In the genomic region with DNA sequence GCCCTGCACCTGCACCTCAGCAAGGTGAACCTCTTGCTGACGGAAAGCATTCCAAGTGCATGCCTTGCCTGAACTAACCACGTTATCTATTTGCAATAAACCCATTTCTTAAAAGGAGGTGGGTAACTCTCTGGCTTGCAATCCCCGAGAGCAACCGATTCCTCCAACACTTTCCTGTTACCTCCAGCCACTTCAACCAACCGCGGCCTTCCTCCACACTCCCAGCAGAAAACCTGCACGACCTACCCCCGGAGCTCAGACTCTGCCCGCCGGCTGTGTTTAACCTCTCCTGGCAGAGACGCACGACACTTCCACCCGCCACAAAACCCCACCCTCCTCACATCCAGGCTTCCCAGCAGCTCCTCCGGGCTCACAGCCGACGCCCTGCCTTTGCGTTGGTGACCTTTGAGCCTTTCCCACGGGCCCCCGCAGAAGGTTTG, we compare ENCODE assay signal across 8 cellular contexts. TPM values are rescaled to one million over a fixed set of nuclear protein-coding genes. Genes with fewer than 3 reads are reported as not detected.
DNase-seq lines count a peak whose midpoint lies in the region; ATAC-seq and TF ChIP-seq lines count a peak whose summit lies in the region.

No MANE protein-coding gene starts in this region.

- H3K27me3 ChIP-seq in testis: no peaks in the 10 kb centered on the region

- H3K36me3 ChIP-seq in testis (ENCODE audit: low read depth, missing control alignments): no peaks in the 10 kb centered on the region

- TF ChIP-seq POLR2A in testis (IDR thresholded peaks at IDR 0.05): no peak

- peak overlapping the region; percentile 92 for H3K4me3 Mint-ChIP-seq in activated T-cell treated with anti-CD3 and anti-CD28 coated beads, Interleukin-2, amount 50 U/mL, for 24 hours
- H3K4me3 Mint-ChIP-seq in activated T-helper 1 cell treated with anti-CD3 and anti-CD28 coated beads, Interleukin-12 subunit alpha, Interleukin-12 subunit beta, Interleukin-2, Interleukin-4 antibody, amounts not matched to agents 30 ng/mL and 10 ng/mL and 1 ng/mL, durations not matched to agents 14 hours and 24 hours and 36 hours: peak overlapping the region; percentile 94

- 10% methylated on average over 19 of the region's 19 CpGs for WGBS in testis, 2 donors

- H3K27ac Mint-ChIP-seq in activated T-cell treated with anti-CD3 and anti-CD28 coated beads, Interleukin-2, amount 50 U/mL, for 24 hours: peak overlapping the region; percentile 93
- peak overlapping the region; percentile 88 for H3K27ac Mint-ChIP-seq in activated T-helper 1 cell treated with anti-CD3 and anti-CD28 coated beads, Interleukin-12 subunit alpha, Interleukin-12 subunit beta, Interleukin-2, Interleukin-4 antibody, amounts not matched to agents 30 ng/mL and 10 ng/mL and 1 ng/mL, durations not matched to agents 14 hours and 24 hours and 36 hours

- ATAC-seq in HG02759 (IDR thresholded peaks at IDR 0.05; ENCODE audit: unreplicated experiment) (no peak), GM18519 (IDR thresholded peaks at IDR 0.05; ENCODE audit: low FRiP score, unreplicated experiment) (no peak), GM18909 (IDR thresholded peaks at IDR 0.05; ENCODE audit: poor library complexity, unreplicated experiment) (no peak)

- H3K27me3 Mint-ChIP-seq in activated T-cell treated with anti-CD3 and anti-CD28 coated beads, Interleukin-2, amount 50 U/mL, for 24 hours: no peaks in the 10 kb centered on the region
- no peaks in the 10 kb centered on the region for H3K27me3 Mint-ChIP-seq in activated T-helper 1 cell treated with anti-CD3 and anti-CD28 coated beads, Interleukin-12 subunit alpha, Interleukin-12 subunit beta, Interleukin-2, Interleukin-4 antibody, amounts not matched to agents 30 ng/mL and 10 ng/mL and 1 ng/mL, durations not matched to agents 14 hours and 24 hours and 36 hours (ENCODE audit: insufficient read depth)

- no peak for DNase-seq in activated T-cell treated with anti-CD3 and anti-CD28 coated beads, Interleukin-2, amount 50 U/mL, for 24 hours
- DNase-seq in activated T-cell treated with anti-CD3 and anti-CD28 coated beads, Interleukin-2, amount 50 U/mL, for 1 hour: no peak
- DNase-seq in activated T-helper 1 cell treated with anti-CD3 and anti-CD28 coated beads, Interleukin-12 subunit alpha, Interleukin-12 subunit beta, Interleukin-2, Interleukin-4 antibody, amounts not matched to agents 30 ng/mL and 10 ng/mL and 1 ng/mL, durations not matched to agents 14 hours and 24 hours and 36 hours (ENCODE audit: low spot score): no peak
- peak; percentile 63 for DNase-seq in islet precursor cell
- DNase-seq in testis: no peak

- no peaks in the 10 kb centered on the region for H3K9me3 ChIP-seq in testis

- peaks cover 17% of the 10 kb centered on the region for H3K4me1 ChIP-seq in testis

- intact Hi-C loops in activated T-helper 1 cell treated with anti-CD3 and anti-CD28 coated beads, Interleukin-12 subunit alpha, Interleukin-12 subunit beta, Interleukin-2, Interleukin-4 antibody, amounts not matched to agents 30 ng/mL and 10 ng/mL and 1 ng/mL, durations not matched to agents 14 hours and 24 hours and 36 hours (cut with micrococcal nuclease): loop anchor here (1.0 kb wide), 4 partner anchors 16 to 97 kb away; a partner anchor contains a TSS
- intact Hi-C loops in testis (cut with DNase I; ENCODE audit: low total_unique reads): no loop called here

- no peak for TF ChIP-seq CTCF in testis (IDR thresholded peaks at IDR 0.05)

- peaks cover 39% of the 10 kb centered on the region for H3K4me1 Mint-ChIP-seq in activated T-cell treated with anti-CD3 and anti-CD28 coated beads, Interleukin-2, amount 50 U/mL, for 24 hours (ENCODE audit: low read depth)
- H3K4me1 Mint-ChIP-seq in activated T-helper 1 cell treated with anti-CD3 and anti-CD28 coated beads, Interleukin-12 subunit alpha, Interleukin-12 subunit beta, Interleukin-2, Interleukin-4 antibody, amounts not matched to agents 30 ng/mL and 10 ng/mL and 1 ng/mL, durations not matched to agents 14 hours and 24 hours and 36 hours (ENCODE audit: low read depth): peaks cover 34% of the 10 kb centered on the region

- H3K9me3 Mint-ChIP-seq in activated T-cell treated with anti-CD3 and anti-CD28 coated beads, Interleukin-2, amount 50 U/mL, for 24 hours: no peaks in the 10 kb centered on the region
- H3K9me3 Mint-ChIP-seq in activated T-helper 1 cell treated with anti-CD3 and anti-CD28 coated beads, Interleukin-12 subunit alpha, Interleukin-12 subunit beta, Interleukin-2, Interleukin-4 antibody, amounts not matched to agents 30 ng/mL and 10 ng/mL and 1 ng/mL, durations not matched to agents 14 hours and 24 hours and 36 hours: no peaks in the 10 kb centered on the region

- peak overlapping the region; percentile 73 to 81 for H3K4me3 ChIP-seq in testis

- H3K36me3 Mint-ChIP-seq in activated T-cell treated with anti-CD3 and anti-CD28 coated beads, Interleukin-2, amount 50 U/mL, for 24 hours (ENCODE audit: low read depth): peaks cover 73% of the 10 kb centered on the region
- H3K36me3 Mint-ChIP-seq in activated T-helper 1 cell treated with anti-CD3 and anti-CD28 coated beads, Interleukin-12 subunit alpha, Interleukin-12 subunit beta, Interleukin-2, Interleukin-4 antibody, amounts not matched to agents 30 ng/mL and 10 ng/mL and 1 ng/mL, durations not matched to agents 14 hours and 24 hours and 36 hours (ENCODE audit: low read depth): peaks cover 12% of the 10 kb centered on the region

- peak overlapping the region; percentile 62 to 87 for H3K27ac ChIP-seq in testis

RNA-seq across cellular contexts. Expression of a gene that starts 0.7 kb away (rescaled TPM):
- 8.7 and 14.8 TPM in 2 replicates for total RNA-seq in activated T-helper 1 cell treated with anti-CD3 and anti-CD28 coated beads, Interleukin-12 subunit alpha, Interleukin-12 subunit beta, Interleukin-2, Interleukin-4 antibody, amounts not matched to agents 30 ng/mL and 10 ng/mL and 1 ng/mL, durations not matched to agents 14 hours and 24 hours and 36 hours
- 1 to 10 TPM; 4.1 to 4.8 TPM for total RNA-seq in testis
- 1.8 TPM for polyA plus RNA-seq in testis (ENCODE audit: insufficient read depth, low read depth, low replicate concordance)

RNA-seq across cellular contexts. Expression of a gene that starts 5.1 kb away (rescaled TPM):
- 57.2 and 59.9 TPM in 2 replicates for total RNA-seq in activated T-helper 1 cell treated with anti-CD3 and anti-CD28 coated beads, Interleukin-12 subunit alpha, Interleukin-12 subunit beta, Interleukin-2, Interleukin-4 antibody, amounts not matched to agents 30 ng/mL and 10 ng/mL and 1 ng/mL, durations not matched to agents 14 hours and 24 hours and 36 hours
- total RNA-seq in testis: 10 to 100 TPM; 12.5 to 15.4 TPM
- 25.9 TPM for polyA plus RNA-seq in testis (ENCODE audit: insufficient read depth, low read depth, low replicate concordance)

RNA-seq across cellular contexts. Expression of a gene that starts 16.7 kb away (rescaled TPM):
- 133 and 134 TPM in 2 replicates for total RNA-seq in activated T-helper 1 cell treated with anti-CD3 and anti-CD28 coated beads, Interleukin-12 subunit alpha, Interleukin-12 subunit beta, Interleukin-2, Interleukin-4 antibody, amounts not matched to agents 30 ng/mL and 10 ng/mL and 1 ng/mL, durations not matched to agents 14 hours and 24 hours and 36 hours
- 10 to 100 TPM; 88.5 to 89.2 TPM for total RNA-seq in testis
- polyA plus RNA-seq in testis (ENCODE audit: insufficient read depth, low read depth, low replicate concordance): 67.4 TPM

RNA-seq across cellular contexts. Expression of a gene that starts 17.2 kb away (rescaled TPM):
- 79.5 and 81.2 TPM in 2 replicates for total RNA-seq in activated T-helper 1 cell treated with anti-CD3 and anti-CD28 coated beads, Interleukin-12 subunit alpha, Interleukin-12 subunit beta, Interleukin-2, Interleukin-4 antibody, amounts not matched to agents 30 ng/mL and 10 ng/mL and 1 ng/mL, durations not matched to agents 14 hours and 24 hours and 36 hours
- total RNA-seq in testis: 100 to 1,000 TPM in 1 of 2 donors, 10 to 100 TPM in 1; 95.4 to 109 TPM
- 59.7 TPM for polyA plus RNA-seq in testis (ENCODE audit: insufficient read depth, low read depth, low replicate concordance)

RNA-seq across cellular contexts. Expression of a gene that starts 21.0 kb away (rescaled TPM):
- 5.5 TPM in 2 replicates for total RNA-seq in activated T-helper 1 cell treated with anti-CD3 and anti-CD28 coated beads, Interleukin-12 subunit alpha, Interleukin-12 subunit beta, Interleukin-2, Interleukin-4 antibody, amounts not matched to agents 30 ng/mL and 10 ng/mL and 1 ng/mL, durations not matched to agents 14 hours and 24 hours and 36 hours
- under 1 TPM; 0.24 to 0.93 TPM for total RNA-seq in testis
- polyA plus RNA-seq in testis (ENCODE audit: insufficient read depth, low read depth, low replicate concordance): 0.51 TPM
